Comparison of ENCODE assay signal across 4 cellular contexts in genomic region chr2:53438692-53439091, GRCh38.
"Had no signal": no experiment of that assay in that cellular context is flagged by ENCODE, and none has a peak within 500 bp of the region (broad histone marks: within the 10 kb centered on the region; RNA-seq: fewer than 3 reads in every experiment).

No MANE protein-coding gene starts in this region.

- ATAC-seq: GM23338 had no signal

- H3K9me3 Mint-ChIP-seq: GM23338, H9 had no signal

- H3K4me2 ChIP-seq: GM23338 had no signal

- DNase-seq: H9, HCEC 1CT, IMR-90 had no signal

- H3K4me3 Mint-ChIP-seq: GM23338, H9 had no signal

- H3K27ac Mint-ChIP-seq: GM23338 had no signal

- H3K4me3 ChIP-seq: GM23338 had no signal
